Comparison of ENCODE assay signal across 9 cellular contexts in genomic region chr1:219416598-219417238, GRCh38.
DNase-seq lines count a peak whose midpoint lies in the region; ATAC-seq and TF ChIP-seq lines count a peak whose summit lies in the region.
"Had no signal": no experiment of that assay in that cellular context is flagged by ENCODE, and none has a peak within 500 bp of the region (broad histone marks: within the 10 kb centered on the region; RNA-seq: fewer than 3 reads in every experiment).

No MANE protein-coding gene starts in this region.

- H3K4me1 Mint-ChIP-seq in activated CD4-positive, alpha-beta T cell treated with anti-CD3 and anti-CD28 coated beads, Interleukin-2, amount 10 ng/mL, durations not matched to agents 24 days and 14 days = no peaks in the 10 kb centered on the region
- peaks cover 5% of the 10 kb centered on the region for H3K4me1 Mint-ChIP-seq in mesothelial cell of epicardium
- H3K4me1 Mint-ChIP-seq: IgD-negative memory B cell had no signal

- ATAC-seq in GM18861 (IDR thresholded peaks at IDR 0.05; ENCODE audit: unreplicated experiment) (peak; percentile 91), HG03045 (IDR thresholded peaks at IDR 0.05; ENCODE audit: unreplicated experiment) (peak; percentile 67)

- intact Hi-C loops in activated CD4-positive, alpha-beta T cell treated with anti-CD3 and anti-CD28 coated beads, Interleukin-2, amount 10 ng/mL, durations not matched to agents 24 days and 14 days (cut with micrococcal nuclease) = loop anchor here (5.0 kb wide), 1 partner anchor 214 kb away; no protein-coding TSS in a partner anchor

- peak; percentile 48 for TF ChIP-seq CTCF in mesothelial cell of epicardium (IDR thresholded peaks at IDR 0.05; ENCODE audit: unreplicated experiment)

- no peak overlapping the region for H3K4me3 Mint-ChIP-seq in activated CD4-positive, alpha-beta T cell treated with anti-CD3 and anti-CD28 coated beads, Interleukin-2, amount 10 ng/mL, durations not matched to agents 24 days and 14 days
- H3K4me3 Mint-ChIP-seq in mesothelial cell of epicardium = no peak overlapping the region
- H3K4me3 Mint-ChIP-seq: IgD-negative memory B cell had no signal

- H3K27ac Mint-ChIP-seq in activated CD4-positive, alpha-beta T cell treated with anti-CD3 and anti-CD28 coated beads, Interleukin-2, amount 10 ng/mL, durations not matched to agents 24 days and 14 days = no peak overlapping the region
- no peak overlapping the region for H3K27ac Mint-ChIP-seq in mesothelial cell of epicardium

- H3K27me3 Mint-ChIP-seq in activated CD4-positive, alpha-beta T cell treated with anti-CD3 and anti-CD28 coated beads, Interleukin-2, amount 10 ng/mL, durations not matched to agents 24 days and 14 days = no peaks in the 10 kb centered on the region
- no peaks in the 10 kb centered on the region for H3K27me3 Mint-ChIP-seq in mesothelial cell of epicardium (ENCODE audit: low read depth)
- H3K27me3 Mint-ChIP-seq: IgD-negative memory B cell had no signal

- H3K36me3 Mint-ChIP-seq in activated CD4-positive, alpha-beta T cell treated with anti-CD3 and anti-CD28 coated beads, Interleukin-2, amount 10 ng/mL, durations not matched to agents 24 days and 14 days (ENCODE audit: low read depth) = no peaks in the 10 kb centered on the region
- H3K36me3 Mint-ChIP-seq in mesothelial cell of epicardium = no peaks in the 10 kb centered on the region

- DNase-seq in AG20443 (ENCODE audit: low spot score) = peak; percentile 34
- peak; percentile 58 for DNase-seq in NCI-H2196 (lab: John Stamatoyannopoulos, UW; ENCODE audit: unreplicated experiment)
- peak; percentile 85 for DNase-seq in activated CD4-positive, alpha-beta T cell treated with anti-CD3 and anti-CD28 coated beads, Interleukin-2, amount 10 ng/mL, durations not matched to agents 24 days and 14 days
- peak; percentile 34 for DNase-seq in effector CD4-positive, alpha-beta T cell
- peak in 1 of 2 experiments; percentile 63 for DNase-seq in mesothelial cell of epicardium (ENCODE audit: low spot score in 2 of 2, unreplicated experiment in 2 of 2)
- DNase-seq in stimulated activated naive CD4-positive, alpha-beta T cell treated with Interleukin-2 at 50 U/mL for 16 hours (lab: John Stamatoyannopoulos, UW) = peak; percentile 25

- no peaks in the 10 kb centered on the region for H3K9me3 Mint-ChIP-seq in activated CD4-positive, alpha-beta T cell treated with anti-CD3 and anti-CD28 coated beads, Interleukin-2, amount 10 ng/mL, durations not matched to agents 24 days and 14 days
- H3K9me3 Mint-ChIP-seq in mesothelial cell of epicardium = no peaks in the 10 kb centered on the region
- H3K9me3 Mint-ChIP-seq: IgD-negative memory B cell had no signal
